ENCODE assay signal across 8 cellular contexts in the genomic region with DNA sequence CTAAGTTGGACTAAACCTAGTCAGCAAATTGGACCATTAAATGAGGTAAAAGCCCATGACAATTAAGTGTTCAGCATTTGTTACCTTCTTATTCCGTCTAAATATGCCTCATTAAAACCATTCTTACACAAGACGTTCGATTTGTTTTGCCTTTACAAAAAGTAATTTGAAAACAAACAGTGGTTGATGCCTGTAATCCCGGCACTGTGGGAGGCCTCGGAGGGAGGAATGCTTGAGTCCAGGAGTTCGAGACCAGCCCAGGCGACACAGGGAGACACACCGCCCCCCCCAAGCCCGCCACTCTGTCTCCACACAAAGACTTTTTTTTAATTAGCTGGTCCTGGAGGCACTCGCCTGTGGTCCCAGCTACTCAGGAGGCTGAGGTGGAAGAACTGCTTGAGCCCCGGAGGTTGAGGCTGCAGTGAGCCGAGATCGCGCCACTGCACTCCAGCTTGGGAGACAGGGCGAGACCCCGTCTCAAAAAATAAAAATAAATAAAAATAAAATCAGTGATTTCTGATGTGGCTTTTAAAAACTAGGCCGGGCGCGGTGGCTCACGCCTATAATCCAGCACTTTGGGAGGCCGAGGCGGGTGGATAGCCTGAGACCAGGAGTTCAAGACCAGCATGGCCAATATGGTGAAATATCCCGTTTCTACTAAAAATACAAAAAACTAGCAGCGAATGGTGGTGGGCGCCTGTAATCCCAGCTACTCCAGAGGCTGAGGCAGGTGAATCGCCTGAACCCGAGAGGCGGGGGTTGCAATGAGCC. TPM values are rescaled to one million over a fixed set of nuclear protein-coding genes. Genes with fewer than 3 reads are reported as not detected.
A peak's percentile ranks its signal among the peaks of the same experiment; 100 is the strongest.
DNase-seq lines count a peak whose midpoint lies in the region; ATAC-seq and TF ChIP-seq lines count a peak whose summit lies in the region.

No MANE protein-coding gene starts in this region.

- H3K4me3 ChIP-seq in GM08714 (ENCODE audit: low read length) (peak overlapping the region; percentile 84), NT2/D1 (ENCODE audit: insufficient read length, low read depth) (peak overlapping the region; percentile 99), lung (peak overlapping the region; percentile 66), tibial artery (peak overlapping the region; percentile 82 to 87)

- H3K4me1 ChIP-seq in NT2/D1 (ENCODE audit: insufficient read depth, insufficient read length): peaks cover 5% of the 10 kb centered on the region
- H3K4me1 ChIP-seq in lung (ENCODE audit: control insufficient read depth in 2 of 2, insufficient read depth in 2 of 2, low read length in 2 of 2): peaks cover 6 to 19% of the 10 kb centered on the region in 2 donors
- peaks cover 0 to 43% (median 36%) of the 10 kb centered on the region in 4 donors for H3K4me1 ChIP-seq in tibial artery

- ATAC-seq in lung (ENCODE audit: insufficient read depth, low FRiP score) (no peak), HG02642 (IDR thresholded peaks at IDR 0.05; ENCODE audit: poor library complexity, unreplicated experiment) (no peak), HG02840 (IDR thresholded peaks at IDR 0.05; ENCODE audit: low FRiP score, unreplicated experiment) (no peak)

- H3K27me3 ChIP-seq in NT2/D1 (ENCODE audit: insufficient read depth, insufficient read length) (no peaks in the 10 kb centered on the region), lung (ENCODE audit: control insufficient read depth, insufficient read depth) (no peaks in the 10 kb centered on the region), tibial artery (peaks cover 0 to 8% of the 10 kb centered on the region in 2 donors)

- H3K27ac ChIP-seq in caudate nucleus (ENCODE audit: low read depth, low read length) (peak overlapping the region; percentile 90), lung (ENCODE audit: low read depth in 1 of 2, low read length in 1 of 2) (peak overlapping the region; percentile 65 to 93), tibial artery (peak overlapping the region; percentile 67 to 91)

- DNase-seq in NT2/D1 (ENCODE audit: low read depth, low spot score): no peak
- peak in 3 of 61 donors; percentile 10 to 14 (median 13) for DNase-seq in caudate nucleus (lab: John Stamatoyannopoulos, UW)
- peak; percentile 29 for DNase-seq in lung (ENCODE audit: low spot score)
- DNase-seq in tibial artery: peak in 1 of 2 donors; percentile 32
- no peak for DNase-seq in SW 1271 (lab: John Stamatoyannopoulos, UW)

- no peaks in the 10 kb centered on the region for H3K9me3 ChIP-seq in NT2/D1 (ENCODE audit: insufficient read depth, low read length)
- no peaks in the 10 kb centered on the region for H3K9me3 ChIP-seq in lung (ENCODE audit: control insufficient read depth in 2 of 2, insufficient read depth in 1 of 2, low read length in 1 of 2)
- no peaks in the 10 kb centered on the region for H3K9me3 ChIP-seq in tibial artery

- H3K36me3 ChIP-seq in NT2/D1 (ENCODE audit: insufficient read depth, insufficient read length, low read length) (peaks cover 34% of the 10 kb centered on the region), lung (ENCODE audit: control insufficient read depth in 2 of 2, insufficient read depth in 2 of 2, low read length in 2 of 2) (no peaks in the 10 kb centered on the region), tibial artery (no peaks in the 10 kb centered on the region)

- 21 to 25% methylated on average over 28 of the region's 28 CpGs for WGBS in lung, 2 donors

- no peak for TF ChIP-seq CTCF in lung (IDR thresholded peaks at IDR 0.05; ENCODE audit: control extremely low read depth, extremely low read depth)
- TF ChIP-seq CTCF in tibial artery (IDR thresholded peaks at IDR 0.05): no peak

- intact Hi-C loops in tibial artery (cut with DNase I; ENCODE audit: low total_unique reads): no loop called here

- peak overlapping the region; percentile 94 for H3K9ac ChIP-seq in NT2/D1 (ENCODE audit: insufficient read length, low read depth)

RNA-seq across cellular contexts. Expression of gene EIF4B, which starts 0.9 kb away (rescaled TPM):
- 100 to 1,000 TPM; 301 to 684 TPM for total RNA-seq in lung
- 100 to 1,000 TPM in 1 of 2 donors, 10 to 100 TPM in 1; 81.9 to 139 TPM for polyA plus RNA-seq in lung

RNA-seq across cellular contexts. Expression of gene TNS2, which starts 44.5 kb away (rescaled TPM):
- total RNA-seq in lung: 100 to 1,000 TPM in 1 of 2 donors, 10 to 100 TPM in 1; 56.7 to 182 TPM
- polyA plus RNA-seq in lung: 100 to 1,000 TPM in 1 of 2 donors, 10 to 100 TPM in 1; 72.8 to 138 TPM

RNA-seq across cellular contexts. Expression of gene KRT18, which starts 56.5 kb away (rescaled TPM):
- 100 to 1,000 TPM; 165 to 434 TPM for total RNA-seq in lung
- 100 to 1,000 TPM; 358 to 571 TPM for polyA plus RNA-seq in lung
